ENCODE assay signal across 18 cellular contexts in genomic region chr16:80985611-80986010, GRCh38. TPM values are rescaled to one million over a fixed set of nuclear protein-coding genes. Genes with fewer than 3 reads are reported as not detected.
DNase-seq lines count a peak whose midpoint lies in the region; TF ChIP-seq lines count a peak whose summit lies in the region.
"Had no signal": no experiment of that assay in that cellular context is flagged by ENCODE, and none has a peak within 500 bp of the region (broad histone marks: within the 10 kb centered on the region; RNA-seq: fewer than 3 reads in every experiment).

No MANE protein-coding gene starts in this region.

- H3K9ac ChIP-seq in mammary epithelial cell (ENCODE audit: insufficient read depth, low read length), result no peak overlapping the region

- H2AFZ ChIP-seq in mammary epithelial cell (ENCODE audit: low read depth, low read length) (no peak overlapping the region), hepatocyte (no peak overlapping the region)
- H2AFZ ChIP-seq: PC-9 had no signal

- peaks cover 74% of the 10 kb centered on the region for H3K79me2 ChIP-seq in mammary epithelial cell (ENCODE audit: insufficient read depth, low read length)
- H3K79me2 ChIP-seq in hepatocyte, result peaks cover 57% of the 10 kb centered on the region

- H3K4me3 Mint-ChIP-seq in MCF 10A (ENCODE audit: unreplicated experiment) (no peak overlapping the region), type B pancreatic cell (no peak overlapping the region)
- H3K4me3 Mint-ChIP-seq in activated T-helper 2 cell treated with anti-CD3 and anti-CD28 coated beads, Interferon-gamma antibody, Interleukin-2, Interleukin-4, amounts not matched to agents 10 μg/mL and 5 μg/mL and 100 μg/mL, durations not matched to agents 14 hours and 24 hours and 36 hours (ENCODE audit: low read depth), result no peak overlapping the region

- DNase-seq in MCF 10A (ENCODE audit: unreplicated experiment), result no peak
- DNase-seq in mammary epithelial cell, result no peak
- DNase-seq in activated T-helper 2 cell treated with anti-CD3 and anti-CD28 coated beads, Interferon-gamma antibody, Interleukin-2, Interleukin-4, amounts not matched to agents 10 μg/mL and 5 μg/mL and 100 μg/mL, durations not matched to agents 14 hours and 24 hours and 36 hours (ENCODE audit: low spot score), result no peak
- DNase-seq in hepatocyte (ENCODE audit: low spot score), result no peak
- DNase-seq in type B pancreatic cell (ENCODE audit: extremely low spot score, unreplicated experiment), result no peak
- DNase-seq in NK-92 treated with Interleukin-12 subunit alpha and Interleukin-12 subunit beta, amount 100 ng/mL, for 24 hours (lab: John Stamatoyannopoulos, UW), result no peak
- DNase-seq in GM03348 (ENCODE audit: low spot score), result no peak
- DNase-seq in DMS153 treated with DMSO at 0.1 percent for 48 hours (lab: John Stamatoyannopoulos, UW; ENCODE audit: unreplicated experiment), result no peak
- DNase-seq: C1 segment of cervical spinal cord, DMS53, KG1, NCI-H1436, NCI-H2029, NCI-H2171 treated with DMSO at 0.1 percent for 48 hours, NCI-H774, PC-9, SJCRH30 had no signal

- no peak overlapping the region for H3K4me3 ChIP-seq in mammary epithelial cell (replicated peaks in 1 of 3; ENCODE audit: insufficient read depth in 1 of 3, low read depth in 2 of 3, low read length in 3 of 3)
- no peak overlapping the region for H3K4me3 ChIP-seq in hepatocyte
- H3K4me3 ChIP-seq: A549, PC-9, SJCRH30 had no signal

- 47% methylated on average over 2 of the region's 2 CpGs for WGBS in mammary epithelial cell (ENCODE audit: low coverage, missing lambda C conversion rate)
- WGBS in hepatocyte (ENCODE audit: low lambda C conversion rate, missing lambda C conversion rate), result 49% methylated on average over 2 of the region's 2 CpGs

- in situ Hi-C loops in mammary epithelial cell (cut with MboI; ENCODE audit: low sequenced_read_pairs in 2 of 2), result no loop called here

- intact Hi-C loops in MCF 10A (cut with micrococcal nuclease), result no loop called here
- intact Hi-C loops in mammary epithelial cell (cut with micrococcal nuclease), result no loop called here
- intact Hi-C loops in activated T-helper 2 cell treated with anti-CD3 and anti-CD28 coated beads, Interferon-gamma antibody, Interleukin-2, Interleukin-4, amounts not matched to agents 10 μg/mL and 5 μg/mL and 100 μg/mL, durations not matched to agents 14 hours and 24 hours and 36 hours (cut with micrococcal nuclease), result no loop called here

- H4K20me1 ChIP-seq in mammary epithelial cell (ENCODE audit: insufficient read depth, low read length), result no peaks in the 10 kb centered on the region
- H4K20me1 ChIP-seq in hepatocyte (ENCODE audit: insufficient read depth, poor library complexity, severe bottlenecking), result no peaks in the 10 kb centered on the region

- POLR2A ChIA-PET in MCF 10A (lab: Yijun Ruan, JAX), result no interaction called here

- H3K27me3 ChIP-seq in mammary epithelial cell (ENCODE audit: insufficient read depth, low read length) (no peaks in the 10 kb centered on the region), hepatocyte (no peaks in the 10 kb centered on the region)
- H3K27me3 ChIP-seq: SJCRH30 had no signal

- BruUV-seq in MCF 10A (replicated peaks; lab: Mats Ljungman, UMichigan) (no TSS peak), mammary epithelial cell (replicated peaks; lab: Mats Ljungman, UMichigan) (no TSS peak)

- peaks cover 3% of the 10 kb centered on the region for H3K36me3 ChIP-seq in mammary epithelial cell (ENCODE audit: insufficient read depth, low read length)
- H3K36me3 ChIP-seq in hepatocyte (replicated peaks; ENCODE audit: insufficient read depth, low read depth), result no peaks in the 10 kb centered on the region
- H3K36me3 ChIP-seq: SJCRH30 had no signal

- H3K27me3 Mint-ChIP-seq in MCF 10A (ENCODE audit: insufficient read depth, unreplicated experiment) (no peaks in the 10 kb centered on the region), type B pancreatic cell (no peaks in the 10 kb centered on the region)
- H3K27me3 Mint-ChIP-seq in activated T-helper 2 cell treated with anti-CD3 and anti-CD28 coated beads, Interferon-gamma antibody, Interleukin-2, Interleukin-4, amounts not matched to agents 10 μg/mL and 5 μg/mL and 100 μg/mL, durations not matched to agents 14 hours and 24 hours and 36 hours (ENCODE audit: low read depth), result no peaks in the 10 kb centered on the region

- no peak overlapping the region for H3K27ac ChIP-seq in mammary epithelial cell (ENCODE audit: insufficient read depth, low read depth, low read length)
- peak overlapping the region; percentile 22 for H3K27ac ChIP-seq in hepatocyte
- H3K27ac ChIP-seq: PC-9, SJCRH30 had no signal

- TF ChIP-seq CTCF in MCF 10A (IDR thresholded peaks at IDR 0.05; ENCODE audit: unreplicated experiment), result no peak
- TF ChIP-seq CTCF in mammary epithelial cell (conservative IDR thresholded peaks at IDR 0.05 in 1 of 2, IDR thresholded peaks at IDR 0.05 in 1 of 2; ENCODE audit: extremely low read depth in 1 of 2, insufficient read depth in 1 of 2, low read depth in 1 of 2, low read length in 2 of 2), result no peak
- TF ChIP-seq CTCF in hepatocyte (IDR thresholded peaks at IDR 0.05; ENCODE audit: poor library complexity), result no peak
- no peak for TF ChIP-seq CTCF in type B pancreatic cell (conservative IDR thresholded peaks at IDR 0.05)

- no peaks in the 10 kb centered on the region for H3K9me2 ChIP-seq in hepatocyte (replicated peaks; ENCODE audit: insufficient read depth)

- H3K4me1 Mint-ChIP-seq in MCF 10A (ENCODE audit: insufficient read depth, unreplicated experiment), result peaks cover 13% of the 10 kb centered on the region
- H3K4me1 Mint-ChIP-seq in activated T-helper 2 cell treated with anti-CD3 and anti-CD28 coated beads, Interferon-gamma antibody, Interleukin-2, Interleukin-4, amounts not matched to agents 10 μg/mL and 5 μg/mL and 100 μg/mL, durations not matched to agents 14 hours and 24 hours and 36 hours (ENCODE audit: low read depth), result peaks cover 30% of the 10 kb centered on the region
- H3K4me1 Mint-ChIP-seq in type B pancreatic cell (ENCODE audit: unreplicated experiment), result peaks cover 21% of the 10 kb centered on the region

- H3K9me3 Mint-ChIP-seq in MCF 10A (ENCODE audit: unreplicated experiment) (no peaks in the 10 kb centered on the region), type B pancreatic cell (no peaks in the 10 kb centered on the region)
- H3K9me3 Mint-ChIP-seq in activated T-helper 2 cell treated with anti-CD3 and anti-CD28 coated beads, Interferon-gamma antibody, Interleukin-2, Interleukin-4, amounts not matched to agents 10 μg/mL and 5 μg/mL and 100 μg/mL, durations not matched to agents 14 hours and 24 hours and 36 hours, result no peaks in the 10 kb centered on the region

- H3K4me2 ChIP-seq in mammary epithelial cell (ENCODE audit: insufficient read depth, low read depth, low read length) (no peak overlapping the region), hepatocyte (peak overlapping the region; percentile 53)
- H3K4me2 ChIP-seq: A549, PC-9 had no signal

- CTCF ChIA-PET in MCF 10A (lab: Yijun Ruan, JAX) (interaction anchor here (0.7 to 1.5 kb wide), 3 partner anchors 11 to 866 kb away, joined by 3 to 9 read pairs (median 7); no protein-coding TSS in a partner anchor), mammary epithelial cell (lab: Charles Lee; ENCODE audit: low non-redundant PET) (no interaction called here)

- H3K4me1 ChIP-seq in mammary epithelial cell (ENCODE audit: insufficient read depth, low read length), result peaks cover 7% of the 10 kb centered on the region
- H3K4me1 ChIP-seq in hepatocyte (ENCODE audit: insufficient read depth), result peaks cover 7% of the 10 kb centered on the region
- H3K4me1 ChIP-seq: SJCRH30 had no signal

- H3K36me3 Mint-ChIP-seq in MCF 10A (ENCODE audit: insufficient read depth, unreplicated experiment), result peaks cover 18% of the 10 kb centered on the region
- peaks cover 51% of the 10 kb centered on the region for H3K36me3 Mint-ChIP-seq in activated T-helper 2 cell treated with anti-CD3 and anti-CD28 coated beads, Interferon-gamma antibody, Interleukin-2, Interleukin-4, amounts not matched to agents 10 μg/mL and 5 μg/mL and 100 μg/mL, durations not matched to agents 14 hours and 24 hours and 36 hours (ENCODE audit: low read depth)
- H3K36me3 Mint-ChIP-seq in type B pancreatic cell, result peaks cover 15% of the 10 kb centered on the region

- H3K27ac Mint-ChIP-seq in MCF 10A (ENCODE audit: low read depth, unreplicated experiment), result peak overlapping the region; percentile 21
- H3K27ac Mint-ChIP-seq in activated T-helper 2 cell treated with anti-CD3 and anti-CD28 coated beads, Interferon-gamma antibody, Interleukin-2, Interleukin-4, amounts not matched to agents 10 μg/mL and 5 μg/mL and 100 μg/mL, durations not matched to agents 14 hours and 24 hours and 36 hours, result peak overlapping the region; percentile 1
- peak overlapping the region; percentile 36 for H3K27ac Mint-ChIP-seq in type B pancreatic cell

- dilution Hi-C loops in mammary epithelial cell (cut with HindIII; ENCODE audit: low sequenced_read_pairs), result no loop called here

- H3K9me3 ChIP-seq in mammary epithelial cell (replicated peaks; ENCODE audit: insufficient read depth, low read length) (no peaks in the 10 kb centered on the region), hepatocyte (ENCODE audit: low read depth) (no peaks in the 10 kb centered on the region)
- H3K9me3 ChIP-seq: A549, SJCRH30 had no signal

RNA-seq across cellular contexts. Expression of gene CMC2, which starts 21.1 kb away (rescaled TPM):
- total RNA-seq in MCF 10A (2022), result 83.0 and 102 TPM in 2 replicates
- total RNA-seq in mammary epithelial cell, result 10 to 100 TPM; 30.5 to 73.1 TPM
- polyA plus RNA-seq in mammary epithelial cell, result 119 TPM
- polyA minus RNA-seq in mammary epithelial cell, result 13.4 TPM
- total RNA-seq in activated T-helper 2 cell treated with anti-CD3 and anti-CD28 coated beads, Interferon-gamma antibody, Interleukin-2, Interleukin-4, amounts not matched to agents 10 μg/mL and 5 μg/mL and 100 μg/mL, durations not matched to agents 14 hours and 24 hours and 36 hours, result 130 and 136 TPM in 2 replicates
- 47.4 and 77.6 TPM in 2 replicates for total RNA-seq in hepatocyte
- polyA plus RNA-seq in hepatocyte, result 132 and 133 TPM in 2 replicates
- total RNA-seq in type B pancreatic cell (ENCODE audit: low replicate concordance), result 53.2 and 59.8 TPM in 2 replicates

RNA-seq across cellular contexts. Expression of gene CENPN, which starts 21.4 kb away (rescaled TPM):
- total RNA-seq in MCF 10A (2022) (29.5 and 38.4 TPM in 2 replicates), mammary epithelial cell (10 to 100 TPM; 15.2 to 32.5 TPM), hepatocyte (13.6 and 14.2 TPM in 2 replicates), type B pancreatic cell (ENCODE audit: low replicate concordance) (19.4 and 31.0 TPM in 2 replicates)
- polyA plus RNA-seq in mammary epithelial cell (38.9 TPM), hepatocyte (16.4 and 16.8 TPM in 2 replicates)
- 18.3 TPM for polyA minus RNA-seq in mammary epithelial cell
- total RNA-seq in activated T-helper 2 cell treated with anti-CD3 and anti-CD28 coated beads, Interferon-gamma antibody, Interleukin-2, Interleukin-4, amounts not matched to agents 10 μg/mL and 5 μg/mL and 100 μg/mL, durations not matched to agents 14 hours and 24 hours and 36 hours, result 57.4 and 57.9 TPM in 2 replicates

RNA-seq across cellular contexts. Expression of gene ATMIN, which starts 50.0 kb away (rescaled TPM):
- total RNA-seq in MCF 10A (2022) (33.8 and 39.1 TPM in 2 replicates), mammary epithelial cell (10 to 100 TPM; 31.7 to 60.8 TPM), hepatocyte (50.8 and 58.4 TPM in 2 replicates), type B pancreatic cell (ENCODE audit: low replicate concordance) (47.0 and 61.7 TPM in 2 replicates)
- polyA plus RNA-seq in mammary epithelial cell (27.3 TPM), hepatocyte (30.7 and 35.6 TPM in 2 replicates)
- 29.2 TPM for polyA minus RNA-seq in mammary epithelial cell
- 25.8 and 27.1 TPM in 2 replicates for total RNA-seq in activated T-helper 2 cell treated with anti-CD3 and anti-CD28 coated beads, Interferon-gamma antibody, Interleukin-2, Interleukin-4, amounts not matched to agents 10 μg/mL and 5 μg/mL and 100 μg/mL, durations not matched to agents 14 hours and 24 hours and 36 hours
